ENCODE assay signal across 1 cellular context in the genomic region with DNA sequence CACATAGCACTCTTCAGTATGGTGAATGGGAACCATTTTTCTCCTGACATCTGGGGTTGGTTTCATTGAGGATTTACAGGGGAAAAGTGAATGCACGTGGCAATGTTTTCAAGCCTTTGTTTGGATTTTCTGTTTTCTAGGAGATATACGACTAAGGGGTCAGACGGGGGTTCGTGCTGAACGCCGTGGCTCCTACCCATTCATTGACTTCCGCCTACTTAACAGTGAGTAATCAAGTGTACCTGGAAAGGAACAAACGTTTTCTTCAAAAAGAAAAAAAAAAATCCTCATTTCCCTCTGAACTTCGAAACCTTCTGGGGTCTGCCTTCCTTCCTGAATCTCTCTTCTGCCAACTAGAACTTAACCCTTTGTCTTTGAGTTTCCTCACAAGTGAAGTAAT.
TF ChIP-seq lines count a peak whose summit lies in the region.

No MANE protein-coding gene starts in this region.

TF ChIP-seq in GM23338, 12 proteins besides CTCF, POLR2A, EP300 and RAD21 (continued from another document):
- TF ChIP-seq, protein P1, sequence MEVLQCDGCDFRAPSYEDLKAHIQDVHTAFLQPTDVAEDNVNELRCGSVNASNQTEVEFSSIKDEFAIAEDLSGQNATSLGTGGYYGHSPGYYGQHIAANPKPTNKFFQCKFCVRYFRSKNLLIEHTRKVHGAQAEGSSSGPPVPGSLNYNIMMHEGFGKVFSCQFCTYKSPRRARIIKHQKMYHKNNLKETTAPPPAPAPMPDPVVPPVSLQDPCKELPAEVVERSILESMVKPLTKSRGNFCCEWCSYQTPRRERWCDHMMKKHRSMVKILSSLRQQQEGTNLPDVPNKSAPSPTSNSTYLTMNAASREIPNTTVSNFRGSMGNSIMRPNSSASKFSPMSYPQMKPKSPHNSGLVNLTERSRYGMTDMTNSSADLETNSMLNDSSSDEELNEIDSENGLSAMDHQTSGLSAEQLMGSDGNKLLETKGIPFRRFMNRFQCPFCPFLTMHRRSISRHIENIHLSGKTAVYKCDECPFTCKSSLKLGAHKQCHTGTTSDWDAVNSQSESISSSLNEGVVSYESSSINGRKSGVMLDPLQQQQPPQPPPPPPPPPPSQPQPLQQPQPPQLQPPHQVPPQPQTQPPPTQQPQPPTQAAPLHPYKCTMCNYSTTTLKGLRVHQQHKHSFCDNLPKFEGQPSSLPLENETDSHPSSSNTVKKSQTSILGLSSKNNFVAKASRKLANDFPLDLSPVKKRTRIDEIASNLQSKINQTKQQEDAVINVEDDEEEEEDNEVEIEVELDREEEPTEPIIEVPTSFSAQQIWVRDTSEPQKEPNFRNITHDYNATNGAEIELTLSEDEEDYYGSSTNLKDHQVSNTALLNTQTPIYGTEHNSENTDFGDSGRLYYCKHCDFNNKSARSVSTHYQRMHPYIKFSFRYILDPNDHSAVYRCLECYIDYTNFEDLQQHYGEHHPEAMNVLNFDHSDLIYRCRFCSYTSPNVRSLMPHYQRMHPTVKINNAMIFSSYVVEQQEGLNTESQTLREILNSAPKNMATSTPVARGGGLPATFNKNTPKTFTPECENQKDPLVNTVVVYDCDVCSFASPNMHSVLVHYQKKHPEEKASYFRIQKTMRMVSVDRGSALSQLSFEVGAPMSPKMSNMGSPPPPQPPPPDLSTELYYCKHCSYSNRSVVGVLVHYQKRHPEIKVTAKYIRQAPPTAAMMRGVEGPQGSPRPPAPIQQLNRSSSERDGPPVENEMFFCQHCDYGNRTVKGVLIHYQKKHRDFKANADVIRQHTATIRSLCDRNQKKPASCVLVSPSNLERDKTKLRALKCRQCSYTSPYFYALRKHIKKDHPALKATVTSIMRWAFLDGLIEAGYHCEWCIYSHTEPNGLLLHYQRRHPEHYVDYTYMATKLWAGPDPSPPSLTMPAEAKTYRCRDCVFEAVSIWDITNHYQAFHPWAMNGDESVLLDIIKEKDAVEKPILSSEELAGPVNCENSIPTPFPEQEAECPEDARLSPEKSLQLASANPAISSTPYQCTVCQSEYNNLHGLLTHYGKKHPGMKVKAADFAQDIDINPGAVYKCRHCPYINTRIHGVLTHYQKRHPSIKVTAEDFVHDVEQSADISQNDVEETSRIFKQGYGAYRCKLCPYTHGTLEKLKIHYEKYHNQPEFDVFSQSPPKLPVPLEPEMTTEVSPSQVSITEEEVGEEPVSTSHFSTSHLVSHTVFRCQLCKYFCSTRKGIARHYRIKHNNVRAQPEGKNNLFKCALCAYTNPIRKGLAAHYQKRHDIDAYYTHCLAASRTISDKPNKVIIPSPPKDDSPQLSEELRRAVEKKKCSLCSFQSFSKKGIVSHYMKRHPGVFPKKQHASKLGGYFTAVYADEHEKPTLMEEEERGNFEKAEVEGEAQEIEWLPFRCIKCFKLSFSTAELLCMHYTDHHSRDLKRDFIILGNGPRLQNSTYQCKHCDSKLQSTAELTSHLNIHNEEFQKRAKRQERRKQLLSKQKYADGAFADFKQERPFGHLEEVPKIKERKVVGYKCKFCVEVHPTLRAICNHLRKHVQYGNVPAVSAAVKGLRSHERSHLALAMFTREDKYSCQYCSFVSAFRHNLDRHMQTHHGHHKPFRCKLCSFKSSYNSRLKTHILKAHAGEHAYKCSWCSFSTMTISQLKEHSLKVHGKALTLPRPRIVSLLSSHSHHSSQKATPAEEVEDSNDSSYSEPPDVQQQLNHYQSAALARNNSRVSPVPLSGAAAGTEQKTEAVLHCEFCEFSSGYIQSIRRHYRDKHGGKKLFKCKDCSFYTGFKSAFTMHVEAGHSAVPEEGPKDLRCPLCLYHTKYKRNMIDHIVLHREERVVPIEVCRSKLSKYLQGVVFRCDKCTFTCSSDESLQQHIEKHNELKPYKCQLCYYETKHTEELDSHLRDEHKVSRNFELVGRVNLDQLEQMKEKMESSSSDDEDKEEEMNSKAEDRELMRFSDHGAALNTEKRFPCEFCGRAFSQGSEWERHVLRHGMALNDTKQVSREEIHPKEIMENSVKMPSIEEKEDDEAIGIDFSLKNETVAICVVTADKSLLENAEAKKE (CRISPR knock-in tag; IDR thresholded peaks at IDR 0.05) = no peak
